In the genomic region with DNA sequence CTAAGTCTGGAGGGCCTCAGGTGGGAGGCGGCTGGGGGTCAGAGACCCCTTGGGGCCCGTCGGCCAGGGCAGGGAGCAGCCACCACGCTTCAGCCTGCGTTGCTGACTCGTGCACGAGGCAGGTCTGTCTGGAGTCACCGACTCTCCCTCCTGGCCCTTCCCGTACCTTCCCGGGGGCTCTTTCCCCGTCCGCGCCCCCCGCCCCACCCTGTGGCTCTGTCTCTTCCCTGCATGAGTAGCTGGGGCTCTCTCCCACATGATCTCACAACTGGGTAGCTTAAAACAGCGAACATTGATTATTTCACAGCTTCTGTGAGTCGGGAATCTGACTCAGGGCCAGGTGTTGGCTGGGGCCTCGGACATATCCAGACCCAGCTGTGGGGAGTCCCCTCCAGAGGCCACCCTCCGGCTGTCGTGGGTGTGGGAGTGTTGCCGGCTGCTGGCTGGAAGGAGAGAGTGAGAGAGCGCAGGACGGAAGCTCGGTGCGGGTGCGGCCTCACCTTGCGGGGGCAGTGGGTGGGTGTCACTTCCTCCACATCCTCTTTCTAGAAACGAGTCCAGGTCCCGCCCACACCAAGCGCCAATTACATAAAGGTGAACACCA, we compare ENCODE assay signal across 9 cellular contexts.
A peak's percentile ranks its signal among the peaks of the same experiment; 100 is the strongest.
DNase-seq lines count a peak whose midpoint lies in the region; ATAC-seq and TF ChIP-seq lines count a peak whose summit lies in the region.
"Had no signal": no experiment of that assay in that cellular context is flagged by ENCODE, and none has a peak within 500 bp of the region (broad histone marks: within the 10 kb centered on the region; RNA-seq: fewer than 3 reads in every experiment).

No MANE protein-coding gene starts in this region.

- no peaks in the 10 kb centered on the region for H3K9me3 Mint-ChIP-seq in activated naive CD8-positive, alpha-beta T cell treated with anti-CD3 and anti-CD28 coated beads, Interleukin-2, amount 50 U/mL, for 24 hours
- no peaks in the 10 kb centered on the region for H3K9me3 Mint-ChIP-seq in nephron

- H3K27ac ChIP-seq in BLaER1, result peak overlapping the region; percentile 75

- peak; percentile 70 for ATAC-seq in activated naive CD8-positive, alpha-beta T cell treated with anti-CD3 and anti-CD28 coated beads, Interleukin-2, amount 50 U/mL, for 24 hours
- ATAC-seq in HG02642 (IDR thresholded peaks at IDR 0.05; ENCODE audit: poor library complexity, unreplicated experiment), result no peak
- ATAC-seq in GM18858 (IDR thresholded peaks at IDR 0.05; ENCODE audit: unreplicated experiment), result no peak

- no peak for TF ChIP-seq CTCF in nephron (IDR thresholded peaks at IDR 0.05; ENCODE audit: unreplicated experiment in 3 of 3)

- H3K4me3 Mint-ChIP-seq in activated naive CD8-positive, alpha-beta T cell treated with anti-CD3 and anti-CD28 coated beads, Interleukin-2, amount 50 U/mL, for 24 hours, result no peak overlapping the region
- H3K4me3 Mint-ChIP-seq in nephron, result peak overlapping the region in 2 of 3 experiments; percentile 35 to 37

- H3K27ac Mint-ChIP-seq in activated naive CD8-positive, alpha-beta T cell treated with anti-CD3 and anti-CD28 coated beads, Interleukin-2, amount 50 U/mL, for 24 hours, result peak overlapping the region; percentile 47
- peak overlapping the region; percentile 25 to 63 (median 57) for H3K27ac Mint-ChIP-seq in nephron

- peaks cover 13% of the 10 kb centered on the region for H3K4me1 Mint-ChIP-seq in activated naive CD8-positive, alpha-beta T cell treated with anti-CD3 and anti-CD28 coated beads, Interleukin-2, amount 50 U/mL, for 24 hours
- H3K4me1 Mint-ChIP-seq in nephron, result peaks cover 33% of the 10 kb centered on the region

- H3K27me3 Mint-ChIP-seq in activated naive CD8-positive, alpha-beta T cell treated with anti-CD3 and anti-CD28 coated beads, Interleukin-2, amount 50 U/mL, for 24 hours, result peaks cover 14% of the 10 kb centered on the region
- peaks cover 7% of the 10 kb centered on the region for H3K27me3 Mint-ChIP-seq in nephron (ENCODE audit: low read depth)

- 0 out of 2 replicates have a peak overlapping the region, but pooled peaks have one; percentile 1 for H3K4me3 ChIP-seq in BLaER1

- H3K4me2 ChIP-seq in BLaER1, result peak overlapping the region; percentile 98

- peak; percentile 76 for DNase-seq in UCSD-AML1 (lab: John Stamatoyannopoulos, UW; ENCODE audit: unreplicated experiment)
- peak; percentile 69 for DNase-seq in activated naive CD8-positive, alpha-beta T cell treated with anti-CD3 and anti-CD28 coated beads, Interleukin-2, amount 50 U/mL, for 24 hours
- DNase-seq in DMS79 treated with DMSO at 0.1 percent for 48 hours (lab: John Stamatoyannopoulos, UW), result no peak
- no peak for DNase-seq in NCI-H2196 (lab: John Stamatoyannopoulos, UW; ENCODE audit: unreplicated experiment)
- DNase-seq: NCI-H1417 had no signal

- no peaks in the 10 kb centered on the region for H3K27me3 ChIP-seq in BLaER1

- H4K20me1 ChIP-seq in BLaER1, result peaks cover 100% of the 10 kb centered on the region

- peaks cover 100% of the 10 kb centered on the region for H3K4me1 ChIP-seq in BLaER1

- H3K9me3 ChIP-seq in BLaER1, result no peaks in the 10 kb centered on the region

- H3K36me3 Mint-ChIP-seq in activated naive CD8-positive, alpha-beta T cell treated with anti-CD3 and anti-CD28 coated beads, Interleukin-2, amount 50 U/mL, for 24 hours (ENCODE audit: low read depth), result no peaks in the 10 kb centered on the region
- no peaks in the 10 kb centered on the region for H3K36me3 Mint-ChIP-seq in nephron (ENCODE audit: low read depth)

- H3K36me3 ChIP-seq in BLaER1, result peaks cover 70% of the 10 kb centered on the region

- H3K9ac ChIP-seq in BLaER1, result peak overlapping the region; percentile 63; the same call in 1 of the 2 replicates

Comparison
In these comparisons a context has a peak if more than half of its experiments do, and no peak if none do; other contexts are left out.
1. DNase-seq: peak in UCSD-AML1 (single experiment) and activated naive CD8-positive, alpha-beta T cell treated with anti-CD3 and anti-CD28 coated beads, Interleukin-2, amount 50 U/mL, for 24 hours (single experiment); none in DMS79 treated with DMSO at 0.1 percent for 48 hours (single experiment) and NCI-H2196 (single experiment).